1 cellular context compared by ENCODE assay signal in the genomic region with DNA sequence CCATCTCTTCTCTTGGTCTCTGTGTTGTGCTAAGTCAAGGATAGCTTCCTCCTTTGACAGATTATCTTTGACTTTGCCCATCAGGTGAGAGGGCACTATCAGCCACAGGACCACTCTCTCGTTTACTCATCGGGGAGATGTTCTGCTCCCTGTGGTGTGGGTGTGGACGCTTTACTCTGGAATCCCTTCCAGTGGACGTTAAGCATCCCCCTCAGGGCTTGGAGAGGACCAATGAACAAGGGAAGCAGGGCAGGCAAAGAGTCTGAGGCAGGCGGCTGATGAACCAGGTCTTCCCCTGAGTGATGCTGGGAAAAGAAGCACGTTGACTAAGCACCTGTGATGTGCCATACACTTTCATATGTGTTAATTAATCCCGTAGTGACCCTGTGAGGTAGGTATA.
TF ChIP-seq lines count a peak whose summit lies in the region.

No MANE protein-coding gene starts in this region.

TF ChIP-seq in K562, 482 proteins besides CTCF, POLR2A, EP300 and RAD21:
- no peak for TF ChIP-seq RAD51 (IDR thresholded peaks at IDR 0.05; ENCODE audit: borderline replicate concordance, low read depth)
- no peak for TF ChIP-seq RUNX1 (IDR thresholded peaks at IDR 0.05; ENCODE audit: low read depth)
- no peak for TF ChIP-seq BRF1 (IDR thresholded peaks at IDR 0.05; ENCODE audit: borderline replicate concordance, extremely low read depth, insufficient read length)
- no peak for TF ChIP-seq KLF13 (tag; IDR thresholded peaks at IDR 0.05; ENCODE audit: borderline replicate concordance, low read depth)
- TF ChIP-seq PHF21A (IDR thresholded peaks at IDR 0.05; ENCODE audit: borderline replicate concordance, low read depth): no peak
- no peak for TF ChIP-seq ZNF253 (CRISPR knock-in tag; conservative IDR thresholded peaks at IDR 0.05)
- TF ChIP-seq RFX5 (IDR thresholded peaks at IDR 0.05; ENCODE audit: low read depth, low read length): no peak
- no peak for TF ChIP-seq HEY1 (CRISPR knock-in tag; IDR thresholded peaks at IDR 0.05; ENCODE audit: borderline replicate concordance)
- no peak for TF ChIP-seq ZNF347 (CRISPR knock-in tag; IDR thresholded peaks at IDR 0.05; ENCODE audit: low read depth)
- no peak for TF ChIP-seq GTF2A2 (tag; IDR thresholded peaks at IDR 0.05)
- TF ChIP-seq MCM2 (IDR thresholded peaks at IDR 0.05; ENCODE audit: low read depth): no peak
- no peak for TF ChIP-seq KLF6 (CRISPR knock-in tag; IDR thresholded peaks at IDR 0.05; ENCODE audit: borderline replicate concordance)
- TF ChIP-seq SETDB1 (IDR thresholded peaks at IDR 0.05; ENCODE audit: low read length): no peak
- no peak for TF ChIP-seq ZNF184 (CRISPR knock-in tag; IDR thresholded peaks at IDR 0.05)
- TF ChIP-seq HIVEP1 (CRISPR knock-in tag; IDR thresholded peaks at IDR 0.05): no peak
- TF ChIP-seq, protein P1, sequence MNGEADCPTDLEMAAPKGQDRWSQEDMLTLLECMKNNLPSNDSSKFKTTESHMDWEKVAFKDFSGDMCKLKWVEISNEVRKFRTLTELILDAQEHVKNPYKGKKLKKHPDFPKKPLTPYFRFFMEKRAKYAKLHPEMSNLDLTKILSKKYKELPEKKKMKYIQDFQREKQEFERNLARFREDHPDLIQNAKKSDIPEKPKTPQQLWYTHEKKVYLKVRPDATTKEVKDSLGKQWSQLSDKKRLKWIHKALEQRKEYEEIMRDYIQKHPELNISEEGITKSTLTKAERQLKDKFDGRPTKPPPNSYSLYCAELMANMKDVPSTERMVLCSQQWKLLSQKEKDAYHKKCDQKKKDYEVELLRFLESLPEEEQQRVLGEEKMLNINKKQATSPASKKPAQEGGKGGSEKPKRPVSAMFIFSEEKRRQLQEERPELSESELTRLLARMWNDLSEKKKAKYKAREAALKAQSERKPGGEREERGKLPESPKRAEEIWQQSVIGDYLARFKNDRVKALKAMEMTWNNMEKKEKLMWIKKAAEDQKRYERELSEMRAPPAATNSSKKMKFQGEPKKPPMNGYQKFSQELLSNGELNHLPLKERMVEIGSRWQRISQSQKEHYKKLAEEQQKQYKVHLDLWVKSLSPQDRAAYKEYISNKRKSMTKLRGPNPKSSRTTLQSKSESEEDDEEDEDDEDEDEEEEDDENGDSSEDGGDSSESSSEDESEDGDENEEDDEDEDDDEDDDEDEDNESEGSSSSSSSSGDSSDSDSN (IDR thresholded peaks at IDR 0.05; ENCODE audit: borderline replicate concordance in 1 of 2, low read depth in 2 of 2, low read length in 2 of 2): no peak
- TF ChIP-seq SREBF1 (IDR thresholded peaks at IDR 0.05; ENCODE audit: borderline replicate concordance, low read depth, low read length): no peak
- no peak for TF ChIP-seq ZFX (CRISPR knock-in tag; IDR thresholded peaks at IDR 0.05)
